Comparison of ENCODE assay signal across 31 cellular contexts in genomic region chr1:214135886-214136285, GRCh38.
A peak's percentile ranks its signal among the peaks of the same experiment; 100 is the strongest.
DNase-seq lines count a peak whose midpoint lies in the region; ATAC-seq and TF ChIP-seq lines count a peak whose summit lies in the region.
"Had no signal": no experiment of that assay in that cellular context is flagged by ENCODE, and none has a peak within 500 bp of the region (broad histone marks: within the 10 kb centered on the region; RNA-seq: fewer than 3 reads in every experiment).

No MANE protein-coding gene starts in this region.

- no peaks in the 10 kb centered on the region for H3K9me3 Mint-ChIP-seq in MCF 10A (ENCODE audit: unreplicated experiment)
- H3K9me3 Mint-ChIP-seq: activated naive CD8-positive, alpha-beta T cell treated with anti-CD3 and anti-CD28 coated beads, Interleukin-2, amount 10 ng/mL, durations not matched to agents 7 days and 5 days; central memory CD8-positive, alpha-beta T cell had no signal

- H3K4me3 Mint-ChIP-seq in MCF 10A (ENCODE audit: unreplicated experiment), result no peak overlapping the region
- H3K4me3 Mint-ChIP-seq: activated naive CD8-positive, alpha-beta T cell treated with anti-CD3 and anti-CD28 coated beads, Interleukin-2, amount 10 ng/mL, durations not matched to agents 7 days and 5 days; central memory CD8-positive, alpha-beta T cell; IgD-negative memory B cell; nephron; stimulated activated memory B cell treated with anti-CD40 and anti-IgM and Interleukin-4, amounts not matched to agents 10 μg/mL and 1 μg/mL and 100 μg/mL, for 72 hours; T-helper 17 cell had no signal

- ATAC-seq in HG03460 (IDR thresholded peaks at IDR 0.05; ENCODE audit: unreplicated experiment), result no peak
- no peak for ATAC-seq in HG03196 (IDR thresholded peaks at IDR 0.05; ENCODE audit: unreplicated experiment)
- ATAC-seq in HG02885 (IDR thresholded peaks at IDR 0.05; ENCODE audit: poor library complexity, unreplicated experiment), result no peak
- ATAC-seq: GM12878; SK-N-SH treated with all-trans-retinoic acid at 6 μM for 48 hours; stimulated activated memory B cell treated with anti-CD40 and anti-IgM and Interleukin-4, amounts not matched to agents 10 μg/mL and 1 μg/mL and 100 μg/mL, for 72 hours; T-helper 17 cell; upper lobe of right lung had no signal

- H3K4me1 ChIP-seq in BLaER1 treated with 17β-estradiol and CSF1 and Interleukin-3, amounts not matched to agents 10 nM and 100 nM, result peaks cover 24 to 55% (median 47%) of the 10 kb centered on the region in 10 experiments
- H3K4me1 ChIP-seq: ascending aorta, BE2C, Caco-2, upper lobe of right lung had no signal

- H3K4me1 Mint-ChIP-seq in MCF 10A (ENCODE audit: insufficient read depth, unreplicated experiment), result no peaks in the 10 kb centered on the region
- H3K4me1 Mint-ChIP-seq: activated naive CD8-positive, alpha-beta T cell treated with anti-CD3 and anti-CD28 coated beads, Interleukin-2, amount 10 ng/mL, durations not matched to agents 7 days and 5 days; central memory CD8-positive, alpha-beta T cell; stimulated activated memory B cell treated with anti-CD40 and anti-IgM and Interleukin-4, amounts not matched to agents 10 μg/mL and 1 μg/mL and 100 μg/mL, for 72 hours; T-helper 17 cell had no signal

- peak overlapping the region in 7 of 11 experiments; percentile 36 to 67 (median 56); a peak in 13 of 22 replicates for H3K27ac ChIP-seq in BLaER1 treated with 17β-estradiol and CSF1 and Interleukin-3, amounts not matched to agents 10 nM and 100 nM
- H3K27ac ChIP-seq: ascending aorta, GM23248, ovary, upper lobe of right lung had no signal

- H3K4me2 ChIP-seq in BLaER1 treated with 17β-estradiol and CSF1 and Interleukin-3, amounts not matched to agents 10 nM and 100 nM, result peak overlapping the region; percentile 67 to 90 (median 80)

- H3K9me3 ChIP-seq in BLaER1 treated with 17β-estradiol and CSF1 and Interleukin-3, amounts not matched to agents 10 nM and 100 nM (replicated peaks in 1 of 11), result peaks cover 0 to 5% (median 0%) of the 10 kb centered on the region in 11 experiments; a peak in 1 of 22 replicates
- H3K9me3 ChIP-seq: ascending aorta, BE2C, Caco-2, ovary, upper lobe of right lung had no signal

- no peaks in the 10 kb centered on the region for H3K27me3 ChIP-seq in BLaER1 treated with 17β-estradiol and CSF1 and Interleukin-3, amounts not matched to agents 10 nM and 100 nM
- H3K27me3 ChIP-seq: ascending aorta, BE2C, ovary, upper lobe of right lung had no signal

- intact Hi-C loops in MCF 10A (cut with micrococcal nuclease), result no loop called here

- H3K36me3 ChIP-seq in BLaER1 treated with 17β-estradiol and CSF1 and Interleukin-3, amounts not matched to agents 10 nM and 100 nM, result no peaks in the 10 kb centered on the region
- H3K36me3 ChIP-seq: ascending aorta, BE2C, ovary, upper lobe of right lung had no signal

- H3K9ac ChIP-seq in BLaER1 treated with 17β-estradiol and CSF1 and Interleukin-3, amounts not matched to agents 10 nM and 100 nM, result peak overlapping the region in 7 of 11 experiments; percentile 4 to 55 (median 26); a peak in 9 of 22 replicates
- H3K9ac ChIP-seq: GM23248 had no signal

- TF ChIP-seq CTCF in astrocyte of the spinal cord (IDR thresholded peaks at IDR 0.05; ENCODE audit: low read depth, low read length) (no peak), MCF 10A (IDR thresholded peaks at IDR 0.05; ENCODE audit: unreplicated experiment) (no peak)

- DNase-seq in MV-4-11 (lab: John Stamatoyannopoulos, UW) (peak; percentile 40), astrocyte of the spinal cord (ENCODE audit: low read depth, low spot score) (peak; percentile 19), myocyte (ENCODE audit: low read depth) (peak; percentile 86), MCF 10A (ENCODE audit: unreplicated experiment) (no peak)
- DNase-seq: activated CD4-positive, alpha-beta T cell treated with anti-CD3 and anti-CD28 coated beads for 48 hours; activated effector memory CD4-positive, alpha-beta T cell treated with anti-CD3 and anti-CD28 coated beads, Interleukin-2, amount 50 U/mL, for 16 hours; activated naive CD8-positive, alpha-beta T cell treated with anti-CD3 and anti-CD28 coated beads, Interleukin-2, amount 10 ng/mL, durations not matched to agents 7 days and 5 days; activated T-cell treated with anti-CD3 and anti-CD28 coated beads, Interleukin-2, amount 50 U/mL, for 1 hour; BE2C; Caco-2; DMS79; GM23248; NCI-H1105 treated with DMSO at 0.1 percent for 48 hours; NCI-H2029 treated with DMSO at 0.1 percent for 48 hours; NCI-H82; ovary; stimulated activated CD4-positive, alpha-beta T cell treated with anti-CD3 and anti-CD28 coated beads, Interleukin-12 subunit alpha, Interleukin-12 subunit beta, amount 100 ng/mL, for 4 hours; stimulated activated CD4-positive, alpha-beta T cell treated with anti-CD3 and anti-CD28 coated beads, Interleukin-4, amount 100 ng/mL, for 24 hours; T-helper 17 cell; upper lobe of right lung had no signal

- H3K4me3 ChIP-seq in BLaER1 treated with 17β-estradiol and CSF1 and Interleukin-3, amounts not matched to agents 10 nM and 100 nM, result peak overlapping the region in 1 of 10 experiments; percentile 26; a peak in 2 of 20 replicates
- H3K4me3 ChIP-seq in astrocyte of the spinal cord (ENCODE audit: low read depth, low read length), result no peak overlapping the region
- H3K4me3 ChIP-seq: ascending aorta, GM12878, GM23248, ovary, upper lobe of right lung had no signal

- CTCF ChIA-PET in MCF 10A (lab: Yijun Ruan, JAX), result interaction anchor here (0.5 to 1.9 kb wide), 8 partner anchors 11 to 492 kb away, joined by 3 to 6 read pairs (median 3); no protein-coding TSS in a partner anchor

- BruUV-seq in MCF 10A (replicated peaks; lab: Mats Ljungman, UMichigan), result no TSS peak

- POLR2A ChIA-PET in MCF 10A (lab: Yijun Ruan, JAX), result no interaction called here

- H4K20me1 ChIP-seq in BLaER1 treated with 17β-estradiol and CSF1 and Interleukin-3, amounts not matched to agents 10 nM and 100 nM, result no peaks in the 10 kb centered on the region

- H3K27ac Mint-ChIP-seq in MCF 10A (ENCODE audit: low read depth, unreplicated experiment), result no peak overlapping the region
- H3K27ac Mint-ChIP-seq: activated naive CD8-positive, alpha-beta T cell treated with anti-CD3 and anti-CD28 coated beads, Interleukin-2, amount 10 ng/mL, durations not matched to agents 7 days and 5 days; IgD-negative memory B cell; nephron; stimulated activated memory B cell treated with anti-CD40 and anti-IgM and Interleukin-4, amounts not matched to agents 10 μg/mL and 1 μg/mL and 100 μg/mL, for 72 hours; T-helper 17 cell had no signal

- in situ Hi-C loops in astrocyte of the spinal cord (cut with HindIII; ENCODE audit: low sequenced_read_pairs), result no loop called here

- peaks cover 6% of the 10 kb centered on the region for H3K36me3 Mint-ChIP-seq in MCF 10A (ENCODE audit: insufficient read depth, unreplicated experiment)
- H3K36me3 Mint-ChIP-seq: activated naive CD8-positive, alpha-beta T cell treated with anti-CD3 and anti-CD28 coated beads, Interleukin-2, amount 10 ng/mL, durations not matched to agents 7 days and 5 days; IgD-negative memory B cell; stimulated activated memory B cell treated with anti-CD40 and anti-IgM and Interleukin-4, amounts not matched to agents 10 μg/mL and 1 μg/mL and 100 μg/mL, for 72 hours had no signal

- peaks cover 41% of the 10 kb centered on the region for H3K27me3 Mint-ChIP-seq in MCF 10A (ENCODE audit: insufficient read depth, unreplicated experiment)
- H3K27me3 Mint-ChIP-seq: stimulated activated memory B cell treated with anti-CD40 and anti-IgM and Interleukin-4, amounts not matched to agents 10 μg/mL and 1 μg/mL and 100 μg/mL, for 72 hours had no signal
